Comparison of ENCODE assay signal across 8 cellular contexts in genomic region chr10:87095241-87095945, GRCh38. TPM values are rescaled to one million over a fixed set of nuclear protein-coding genes. Genes with fewer than 3 reads are reported as not detected.
A peak's percentile ranks its signal among the peaks of the same experiment; 100 is the strongest.
DNase-seq lines count a peak whose midpoint lies in the region; ATAC-seq and TF ChIP-seq lines count a peak whose summit lies in the region.

No MANE protein-coding gene starts in this region.

- TF ChIP-seq POLR2A in IMR-90 (IDR thresholded peaks at IDR 0.05; ENCODE audit: low read depth, low read length): peak; percentile 83
- TF ChIP-seq POLR2A in vagina (IDR thresholded peaks at IDR 0.05): no peak

- peak overlapping the region; percentile 98 for H3K4ac ChIP-seq in IMR-90 (ENCODE audit: low read depth, low read length)

- TF ChIP-seq CTCF in IMR-90 (conservative IDR thresholded peaks at IDR 0.05; ENCODE audit: low read depth, low read length) (no peak), right atrium auricular region (IDR thresholded peaks at IDR 0.05) (peak in 1 of 2 donors; percentile 30), vagina (IDR thresholded peaks at IDR 0.05) (no peak)

- H3K4me3 ChIP-seq in IMR-90 (ENCODE audit: insufficient read depth, low read depth, low read length): peak overlapping the region; percentile 76
- H3K4me3 ChIP-seq in right atrium auricular region: peak overlapping the region; percentile 79 to 82
- H3K4me3 ChIP-seq in rectal smooth muscle tissue (ENCODE audit: low read length): peak overlapping the region; percentile 98
- peak overlapping the region; percentile 75 to 85 for H3K4me3 ChIP-seq in vagina

- H3K79me1 ChIP-seq in IMR-90 (ENCODE audit: low read depth in 1 of 2, low read length in 2 of 2): peaks cover 9 to 62% of the 10 kb centered on the region in 2 experiments

- 1% methylated on average over 36 of the region's 59 CpGs; no CpG with 5 or more reads in 1 of the 2 experiments for WGBS in IMR-90 (ENCODE audit: extremely low coverage in 2 of 2, insufficient read length in 1 of 2), 2 experiments

- H3K36me3 ChIP-seq in IMR-90 (ENCODE audit: control insufficient read depth, insufficient read depth, low read length) (peaks cover 4% of the 10 kb centered on the region; the same call in 1 of the 2 replicates), right atrium auricular region (no peaks in the 10 kb centered on the region), rectal smooth muscle tissue (ENCODE audit: control insufficient read depth, insufficient read depth, low read length) (no peaks in the 10 kb centered on the region), vagina (peaks cover 0 to 14% of the 10 kb centered on the region in 2 donors)

- H3K56ac ChIP-seq in IMR-90 (ENCODE audit: extremely low read depth, insufficient read depth, low read length): peak overlapping the region; percentile 89

- DNase-seq in EH (ENCODE audit: low read depth): peak; percentile 92
- DNase-seq in IMR-90: peak; percentile 80
- peak; percentile 56 to 84 (median 63) for DNase-seq in T-helper 1 cell
- DNase-seq in amniotic epithelial cell (ENCODE audit: low read depth): peak; percentile 88
- DNase-seq in right atrium auricular region (ENCODE audit: low spot score): peak; percentile 85
- DNase-seq in vagina (ENCODE audit: extremely low spot score in 2 of 2): no peak

- in situ Hi-C loops in IMR-90 (cut with MboI; ENCODE audit: low sequenced_read_pairs): no loop called here

- POLR2A ChIA-PET in IMR-90 (lab: Charles Lee; ENCODE audit: unreplicated experiment): no interaction called here

- peak overlapping the region; percentile 85 for H4K5ac ChIP-seq in IMR-90 (ENCODE audit: low read depth, low read length)

- H4K91ac ChIP-seq in IMR-90 (ENCODE audit: insufficient read depth, low read depth, low read length): peak overlapping the region; percentile 93

- peak overlapping the region; percentile 99 for H3K14ac ChIP-seq in IMR-90 (replicated peaks; ENCODE audit: low read depth, low read length)

- BruUV-seq in IMR-90 (replicated peaks; lab: Mats Ljungman, UMichigan): no TSS peak

- no peaks in the 10 kb centered on the region for H3K9me3 ChIP-seq in IMR-90 (ENCODE audit: control insufficient read depth, insufficient read depth, low read length)
- H3K9me3 ChIP-seq in right atrium auricular region: no peaks in the 10 kb centered on the region
- H3K9me3 ChIP-seq in vagina: no peaks in the 10 kb centered on the region

- peak overlapping the region; percentile 44 for H3K18ac ChIP-seq in IMR-90 (ENCODE audit: low read depth, low read length)

- H2AK5ac ChIP-seq in IMR-90 (ENCODE audit: low read depth, low read length): peak overlapping the region; percentile 79

- H2AFZ ChIP-seq in IMR-90 (replicated peaks; ENCODE audit: low read length, poor library complexity): peak overlapping the region; percentile 94

- ATAC-seq in GM21526 (IDR thresholded peaks at IDR 0.05; ENCODE audit: low FRiP score, unreplicated experiment) (peak; percentile 56), IMR-90 (ENCODE audit: low read depth) (peak; percentile 70)

- intact Hi-C loops in IMR-90 (cut with micrococcal nuclease) (no loop called here), vagina (cut with DNase I) (no loop called here)

- dilution Hi-C loops in IMR-90 (cut with HindIII; ENCODE audit: low sequenced_read_pairs, unreplicated experiment): no loop called here

- H3K27me3 ChIP-seq in IMR-90 (ENCODE audit: control insufficient read depth, insufficient read depth, low read length) (no peaks in the 10 kb centered on the region), right atrium auricular region (no peaks in the 10 kb centered on the region), rectal smooth muscle tissue (ENCODE audit: control insufficient read depth, insufficient read depth, low read length) (no peaks in the 10 kb centered on the region), vagina (no peaks in the 10 kb centered on the region)

- H4K20me1 ChIP-seq in IMR-90 (ENCODE audit: insufficient read depth, low read length): peaks cover 25% of the 10 kb centered on the region

- CTCF ChIA-PET in IMR-90 (lab: Yijun Ruan, JAX): interaction anchor here (1.2 kb wide), 1 partner anchor 9 kb away, joined by 3 read pairs; no protein-coding TSS in a partner anchor

- TF ChIP-seq RAD21 in IMR-90 (IDR thresholded peaks at IDR 0.05; ENCODE audit: low read length): no peak; the same call in 1 of the 2 replicates

- peak overlapping the region; percentile 95 for H3K27ac ChIP-seq in IMR-90 (ENCODE audit: insufficient read depth, low read length)
- peak overlapping the region; percentile 98 to 99 for H3K27ac ChIP-seq in right atrium auricular region
- H3K27ac ChIP-seq in rectal smooth muscle tissue (ENCODE audit: low read depth, low read length): peak overlapping the region; percentile 95
- H3K27ac ChIP-seq in vagina: peak overlapping the region; percentile 98

- peak overlapping the region; percentile 99 for H3K23ac ChIP-seq in IMR-90 (ENCODE audit: low read depth, low read length)

- peak overlapping the region; percentile 57; the same call in 1 of the 2 replicates for H2BK20ac ChIP-seq in IMR-90 (ENCODE audit: low read depth, low read length)

- peak overlapping the region; percentile 98 for H3K9ac ChIP-seq in IMR-90 (ENCODE audit: low read depth, low read length)
- peak overlapping the region; percentile 88 for H3K9ac ChIP-seq in rectal smooth muscle tissue (ENCODE audit: low read length)

- H3K4me2 ChIP-seq in IMR-90 (ENCODE audit: low read depth, low read length): peak overlapping the region; percentile 76

- H4K8ac ChIP-seq in IMR-90 (ENCODE audit: low read depth in 2 of 2, low read length in 2 of 2): peak overlapping the region; percentile 90 to 91

- peak overlapping the region; percentile 95 for H2AK9ac ChIP-seq in IMR-90 (replicated peaks; ENCODE audit: low read depth, low read length, poor library complexity)

- H3K9me1 ChIP-seq in IMR-90 (ENCODE audit: insufficient read depth, low read length): peaks cover 6% of the 10 kb centered on the region; the same call in 1 of the 2 replicates

- peak overlapping the region; percentile 80 for H2BK120ac ChIP-seq in IMR-90 (ENCODE audit: low read depth, low read length)

- H2BK5ac ChIP-seq in IMR-90 (ENCODE audit: low read depth, low read length, poor library complexity, severe bottlenecking): peak overlapping the region; percentile 74

- peak overlapping the region; percentile 43; the same call in 2 of the 3 replicates for H2BK15ac ChIP-seq in IMR-90 (ENCODE audit: low read depth, low read length)

- H3K4me1 ChIP-seq in IMR-90 (ENCODE audit: control insufficient read depth, insufficient read depth, low read length) (peaks cover 6% of the 10 kb centered on the region), right atrium auricular region (peaks cover 0 to 32% of the 10 kb centered on the region in 2 donors), rectal smooth muscle tissue (ENCODE audit: control insufficient read depth, insufficient read depth, low read length) (no peaks in the 10 kb centered on the region), vagina (peaks cover 33% of the 10 kb centered on the region)

TF ChIP-seq in IMR-90, 13 proteins besides CTCF, POLR2A, EP300 and RAD21:
- TF ChIP-seq SMC3 (IDR thresholded peaks at IDR 0.05; ENCODE audit: low read depth, low read length) (peak; percentile 2; the same call in 1 of the 2 replicates), NFE2L2 (IDR thresholded peaks at IDR 0.05; ENCODE audit: low read depth, low read length) (no peak), MAFK (IDR thresholded peaks at IDR 0.05; ENCODE audit: low read depth, low read length) (no peak), FOS (IDR thresholded peaks at IDR 0.05; ENCODE audit: low read depth, low read length) (0 out of 2 replicates have a peak, but pooled peaks have one; percentile 14), ELK1 (IDR thresholded peaks at IDR 0.05; ENCODE audit: borderline replicate concordance, low read depth, low read length) (no peak), USF2 (IDR thresholded peaks at IDR 0.05; ENCODE audit: low read depth, low read length) (peak; percentile 75), MAZ (IDR thresholded peaks at IDR 0.05; ENCODE audit: borderline replicate concordance, low read depth, low read length) (peak; percentile 78), BHLHE40 (IDR thresholded peaks at IDR 0.05; ENCODE audit: low read depth, low read length) (peak; percentile 61; the same call in 1 of the 2 replicates), RCOR1 (IDR thresholded peaks at IDR 0.05; ENCODE audit: insufficient replicate concordance, low read length) (peak; percentile 7), CHD1 (IDR thresholded peaks at IDR 0.05; ENCODE audit: low read depth, low read length) (no peak), MXI1 (IDR thresholded peaks at IDR 0.05; ENCODE audit: borderline replicate concordance, low read depth, low read length) (peak; percentile 97)
TF ChIP-seq in IMR-90: peak in this region for 7.

RNA-seq across cellular contexts. Expression of gene SHLD2, which starts 0.4 kb away (rescaled TPM):
- total RNA-seq in IMR-90 (2012; rRNA removed): 19.9 and 28.1 TPM in 2 replicates
- 7.4 and 10.6 TPM in 2 replicates for polyA plus RNA-seq in IMR-90 (2012; rRNA removed)
- polyA plus RNA-seq in IMR-90 (2012; cell fraction: cytosol; rRNA removed): 1.5 and 1.6 TPM in 2 replicates
- polyA plus RNA-seq in IMR-90 (2012; cell fraction: nucleus; rRNA removed; ENCODE audit: low replicate concordance): 3.1 and 18.1 TPM in 2 replicates
- 10 to 100 TPM; 13.5 to 16.5 TPM for total RNA-seq in right atrium auricular region
- 27.5 TPM for total RNA-seq in vagina

RNA-seq across cellular contexts. Expression of gene GLUD1, which starts 0.8 kb away (rescaled TPM):
- total RNA-seq in IMR-90 (2012; rRNA removed) (210 and 222 TPM in 2 replicates), right atrium auricular region (10 to 100 TPM; 88.6 TPM), vagina (133 TPM)
- polyA plus RNA-seq in IMR-90 (2012; rRNA removed): 58.9 and 64.8 TPM in 2 replicates
- polyA plus RNA-seq in IMR-90 (2012; cell fraction: cytosol; rRNA removed): 28.1 and 28.9 TPM in 2 replicates
- polyA plus RNA-seq in IMR-90 (2012; cell fraction: nucleus; rRNA removed; ENCODE audit: low replicate concordance): 14.4 and 40.2 TPM in 2 replicates

Comparison
In these comparisons a context has a peak if more than half of its experiments do, and no peak if none do; other contexts are left out.
1. DNase-seq: peak in EH (single experiment), IMR-90 (single experiment), T-helper 1 cell (5 of 5), amniotic epithelial cell (single experiment) and right atrium auricular region (single experiment); none in vagina (0 of 2).
2. Peak in every context shown above with its lines, with median percentiles within 50 percentile points of each other: H3K27ac ChIP-seq and H3K4me3 ChIP-seq.